ENCODE assay signal across 20 cellular contexts in the genomic region with DNA sequence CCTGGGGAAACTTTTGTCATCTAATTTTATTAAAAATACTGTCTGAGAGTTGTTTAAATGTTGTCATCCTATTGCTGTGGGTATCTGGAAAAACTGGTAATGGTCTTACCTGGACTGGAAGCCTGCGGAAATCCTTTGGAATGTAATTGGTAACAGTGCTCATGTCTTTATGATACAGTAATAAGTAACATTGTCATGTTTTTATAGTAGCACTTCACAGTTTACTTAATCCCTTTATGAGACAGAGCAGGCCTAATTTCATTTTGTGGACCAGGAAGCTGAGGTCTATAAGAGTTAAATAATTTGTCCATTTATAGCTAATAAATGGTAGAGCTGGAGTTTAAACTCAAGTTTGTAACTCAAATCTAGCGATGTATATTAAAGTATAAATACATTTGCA.
"Had no signal": no experiment of that assay in that cellular context is flagged by ENCODE, and none has a peak within 500 bp of the region (broad histone marks: within the 10 kb centered on the region; RNA-seq: fewer than 3 reads in every experiment).

No MANE protein-coding gene starts in this region.

- H3K4me3 Mint-ChIP-seq: activated CD4-positive, alpha-beta memory T cell treated with anti-CD3 and anti-CD28 coated beads for 36 hours; activated CD4-positive, alpha-beta T cell treated with anti-CD3 and anti-CD28 coated beads, Interleukin-2, amount 10 ng/mL, durations not matched to agents 7 days and 5 days; activated naive CD8-positive, alpha-beta T cell treated with anti-CD3 and anti-CD28 coated beads, Interleukin-2, amount 50 U/mL, for 24 hours; activated T-cell treated with anti-CD3 and anti-CD28 coated beads, Interleukin-2, amount 50 U/mL, for 4 hours; T-cell had no signal

- H3K27ac ChIP-seq: brain microvascular endothelial cell had no signal

- H3K27ac Mint-ChIP-seq: activated CD4-positive, alpha-beta memory T cell treated with anti-CD3 and anti-CD28 coated beads for 36 hours; activated CD4-positive, alpha-beta T cell treated with anti-CD3 and anti-CD28 coated beads, Interleukin-2, amount 10 ng/mL, durations not matched to agents 7 days and 5 days; activated naive CD4-positive, alpha-beta T cell treated with anti-CD3 and anti-CD28 coated beads, Interleukin-2, amount 50 U/mL, for 72 hours; activated naive CD8-positive, alpha-beta T cell treated with anti-CD3 and anti-CD28 coated beads, Interleukin-2, amount 50 U/mL, for 24 hours; T-cell had no signal

- H3K36me3 ChIP-seq: brain microvascular endothelial cell had no signal

- DNase-seq: activated CD4-positive, alpha-beta memory T cell treated with anti-CD3 and anti-CD28 coated beads for 36 hours; activated CD4-positive, alpha-beta T cell treated with anti-CD3 and anti-CD28 coated beads, Interleukin-2, amount 10 ng/mL, durations not matched to agents 7 days and 5 days; activated CD4-positive, CD25-positive, alpha-beta regulatory T cell; activated CD8-positive, alpha-beta memory T cell treated with anti-CD3 and anti-CD28 coated beads for 24 hours; activated effector memory CD4-positive, alpha-beta T cell treated with anti-CD3 and anti-CD28 coated beads, Interleukin-2, amount 50 U/mL, for 16 hours; activated naive CD4-positive, alpha-beta T cell treated with Interleukin-2 at 50 U/mL for 16 hours; activated naive CD8-positive, alpha-beta T cell treated with anti-CD3 and anti-CD28 coated beads, Interleukin-2, amount 50 U/mL, for 24 hours; activated T-cell treated with anti-CD3 and anti-CD28 coated beads, Interleukin-2, amount 50 U/mL, for 4 hours; amniotic stem cell; brain microvascular endothelial cell; Kasumi-1; KBM-7; NCI-H1048; NCI-H146; NCI-H187 treated with DMSO at 0.1 percent for 48 hours; NCI-H2081 treated with DMSO at 0.1 percent for 48 hours; SHP77 treated with DMSO at 0.1 percent for 48 hours; T-cell; T-helper 2 cell had no signal

- H3K27me3 ChIP-seq: brain microvascular endothelial cell had no signal

- H3K36me3 Mint-ChIP-seq: activated CD4-positive, alpha-beta memory T cell treated with anti-CD3 and anti-CD28 coated beads for 36 hours; T-cell had no signal

- H3K9me3 Mint-ChIP-seq: activated CD4-positive, alpha-beta memory T cell treated with anti-CD3 and anti-CD28 coated beads for 36 hours; activated CD4-positive, alpha-beta T cell treated with anti-CD3 and anti-CD28 coated beads, Interleukin-2, amount 10 ng/mL, durations not matched to agents 7 days and 5 days; activated naive CD4-positive, alpha-beta T cell treated with anti-CD3 and anti-CD28 coated beads, Interleukin-2, amount 50 U/mL, for 72 hours; activated naive CD8-positive, alpha-beta T cell treated with anti-CD3 and anti-CD28 coated beads, Interleukin-2, amount 50 U/mL, for 24 hours; activated T-cell treated with anti-CD3 and anti-CD28 coated beads, Interleukin-2, amount 50 U/mL, for 4 hours had no signal

- ATAC-seq: activated naive CD4-positive, alpha-beta T cell treated with anti-CD3 and anti-CD28 coated beads, Interleukin-2, amount 50 U/mL, for 72 hours; activated naive CD8-positive, alpha-beta T cell treated with anti-CD3 and anti-CD28 coated beads, Interleukin-2, amount 50 U/mL, for 24 hours; activated T-cell treated with anti-CD3 and anti-CD28 coated beads, Interleukin-2, amount 50 U/mL, for 4 hours; T-cell had no signal

- H3K4me1 Mint-ChIP-seq: activated CD4-positive, alpha-beta T cell treated with anti-CD3 and anti-CD28 coated beads, Interleukin-2, amount 10 ng/mL, durations not matched to agents 7 days and 5 days; activated naive CD8-positive, alpha-beta T cell treated with anti-CD3 and anti-CD28 coated beads, Interleukin-2, amount 50 U/mL, for 24 hours; T-cell had no signal
